12 cellular contexts compared by ENCODE assay signal in the genomic region with DNA sequence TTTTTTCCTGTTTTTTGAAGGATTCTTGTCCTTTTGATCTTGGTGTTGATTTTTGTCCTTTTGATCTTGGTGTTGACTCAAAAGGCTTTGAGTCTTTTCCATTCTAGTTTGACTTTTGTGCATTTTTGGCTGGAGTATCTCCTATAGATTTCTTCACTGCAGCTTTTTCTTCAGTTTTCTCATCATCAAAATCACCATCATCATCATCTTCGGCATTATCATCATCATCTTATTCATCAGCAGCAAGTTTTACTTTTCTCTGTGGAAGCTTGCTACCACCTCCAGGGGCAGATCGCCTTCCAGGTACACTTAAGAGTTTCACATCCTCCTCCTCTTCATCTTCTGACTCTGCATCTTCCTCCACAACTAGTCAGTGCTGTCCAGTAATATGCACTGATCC. TPM values are rescaled to one million over a fixed set of nuclear protein-coding genes. Genes with fewer than 3 reads are reported as not detected.
"Had no signal": no experiment of that assay in that cellular context is flagged by ENCODE, and none has a peak within 500 bp of the region (broad histone marks: within the 10 kb centered on the region; RNA-seq: fewer than 3 reads in every experiment).

No MANE protein-coding gene starts in this region.

- H3K4me3 ChIP-seq: GM23248, GM23338, HAP-1 had no signal

- FAIRE-seq: H1, H54 had no signal

- DNase-seq: GM23248, GOT3, H7, H9, HCEC 1CT, HFFc6 had no signal

- ATAC-seq: GM23338, HCT116 had no signal

- H3K4me1 ChIP-seq: HAP-1 had no signal

- H2AFZ ChIP-seq: GM23248, GM23338 had no signal

- H3K27ac ChIP-seq: GM23248 had no signal

- H3K4me2 ChIP-seq: GM23338 had no signal

- H3K9me3 ChIP-seq: HAP-1 had no signal

- H3K36me3 ChIP-seq: HAP-1 had no signal

- H3K9ac ChIP-seq: GM23248 had no signal

RNA-seq across cellular contexts. Expression of gene MCHR2, which starts 56.5 kb away (rescaled TPM):
- total RNA-seq: GM23248, GM23338, H1, H4, H7, H9, HFFc6 had no signal
- polyA plus RNA-seq: GM23248, GM23338, H1 had no signal
